25 cellular contexts compared by ENCODE assay signal in genomic region chr16:60181542-60181941, GRCh38.
"Had no signal": no experiment of that assay in that cellular context is flagged by ENCODE, and none has a peak within 500 bp of the region (broad histone marks: within the 10 kb centered on the region; RNA-seq: fewer than 3 reads in every experiment).

No MANE protein-coding gene starts in this region.

- H3K9me3 ChIP-seq: SJSA1 had no signal

- H3K36me3 ChIP-seq: SJSA1 had no signal

- H3K4me3 ChIP-seq: SJSA1, SK-N-MC had no signal

- ATAC-seq: HepG2 had no signal

- DNase-seq: IMR-90, Karpas-422, KG1, MM.1S, NCI-H1048, NCI-H1105, NCI-H1417, NCI-H146, NCI-H1694 treated with DMSO at 0.1 percent for 48 hours, NCI-H1930, NCI-H2081, NCI-H2107, NCI-H2227 treated with DMSO at 0.1 percent for 48 hours, NCI-H446, NCI-H510A, NCI-H524 treated with DMSO at 0.1 percent for 48 hours, NCI-H69, NCI-H774, Right ventricle myocardium superior, RPMI8226, SIG-M5 had no signal

- H3K4me1 ChIP-seq: SJSA1 had no signal

- H3K27ac ChIP-seq: SJSA1, SK-N-MC had no signal

- FAIRE-seq: HepG2, RCC 7860 had no signal

- H3K27me3 ChIP-seq: SJSA1 had no signal
